Comparison of ENCODE assay signal across 16 cellular contexts in genomic region chr10:79053081-79053434, GRCh38.
"Had no signal": no experiment of that assay in that cellular context is flagged by ENCODE, and none has a peak within 500 bp of the region (broad histone marks: within the 10 kb centered on the region; RNA-seq: fewer than 3 reads in every experiment).

No MANE protein-coding gene starts in this region.

- H3K27ac ChIP-seq: adrenal gland, hepatocyte, WERI-Rb-1 had no signal

- H2AFZ ChIP-seq: hepatocyte had no signal

- H3K27ac Mint-ChIP-seq: activated T-cell treated with anti-CD3 and anti-CD28 coated beads, Interleukin-2, amount 50 U/mL, for 24 hours; effector memory CD8-positive, alpha-beta T cell; mesothelial cell of epicardium; nephron; stimulated activated naive CD8-positive, alpha-beta T cell treated with anti-CD3 and anti-CD28 coated beads, Interleukin-15, Interleukin-2, amounts not matched to agents 100 ng/mL and 50 ng/mL, for 24 hours had no signal

- H3K9me3 ChIP-seq: adrenal gland had no signal

- H3K27me3 ChIP-seq: adrenal gland, hepatocyte had no signal

- H3K9me3 Mint-ChIP-seq: activated T-cell treated with anti-CD3 and anti-CD28 coated beads, Interleukin-2, amount 50 U/mL, for 24 hours; effector memory CD8-positive, alpha-beta T cell; mesothelial cell of epicardium; nephron; stimulated activated naive CD8-positive, alpha-beta T cell treated with anti-CD3 and anti-CD28 coated beads, Interleukin-15, Interleukin-2, amounts not matched to agents 100 ng/mL and 50 ng/mL, for 24 hours had no signal

- H3K36me3 ChIP-seq: adrenal gland, WERI-Rb-1 had no signal

- ATAC-seq: effector memory CD8-positive, alpha-beta T cell had no signal

- FAIRE-seq: islet of Langerhans had no signal

- H3K27me3 Mint-ChIP-seq: activated T-cell treated with anti-CD3 and anti-CD28 coated beads, Interleukin-2, amount 50 U/mL, for 24 hours; stimulated activated naive CD8-positive, alpha-beta T cell treated with anti-CD3 and anti-CD28 coated beads, Interleukin-15, Interleukin-2, amounts not matched to agents 100 ng/mL and 50 ng/mL, for 24 hours had no signal

- H3K4me2 ChIP-seq: hepatocyte had no signal

- H3K4me3 ChIP-seq: adrenal gland, hepatocyte, lung had no signal

- H3K79me2 ChIP-seq: hepatocyte had no signal

- DNase-seq: activated CD4-positive, alpha-beta T cell treated with anti-CD3 and anti-CD28 coated beads, Interleukin-2, amount 50 U/mL, for 4 hours; activated naive CD4-positive, alpha-beta T cell treated with anti-CD3 and anti-CD28 coated beads, Interleukin-2, amount 50 U/mL, for 16 hours; activated T-cell treated with anti-CD3 and anti-CD28 coated beads, Interleukin-2, amount 50 U/mL, for 24 hours; effector memory CD8-positive, alpha-beta T cell; nucleus accumbens; SW 1271; T-helper 2 cell; trophoblast cell; WERI-Rb-1 had no signal

- H3K36me3 Mint-ChIP-seq: mesothelial cell of epicardium had no signal

- H3K4me3 Mint-ChIP-seq: activated T-cell treated with anti-CD3 and anti-CD28 coated beads, Interleukin-2, amount 50 U/mL, for 24 hours; effector memory CD8-positive, alpha-beta T cell; mesothelial cell of epicardium; nephron; stimulated activated naive CD8-positive, alpha-beta T cell treated with anti-CD3 and anti-CD28 coated beads, Interleukin-15, Interleukin-2, amounts not matched to agents 100 ng/mL and 50 ng/mL, for 24 hours had no signal
